16 cellular contexts compared by ENCODE assay signal in the genomic region with DNA sequence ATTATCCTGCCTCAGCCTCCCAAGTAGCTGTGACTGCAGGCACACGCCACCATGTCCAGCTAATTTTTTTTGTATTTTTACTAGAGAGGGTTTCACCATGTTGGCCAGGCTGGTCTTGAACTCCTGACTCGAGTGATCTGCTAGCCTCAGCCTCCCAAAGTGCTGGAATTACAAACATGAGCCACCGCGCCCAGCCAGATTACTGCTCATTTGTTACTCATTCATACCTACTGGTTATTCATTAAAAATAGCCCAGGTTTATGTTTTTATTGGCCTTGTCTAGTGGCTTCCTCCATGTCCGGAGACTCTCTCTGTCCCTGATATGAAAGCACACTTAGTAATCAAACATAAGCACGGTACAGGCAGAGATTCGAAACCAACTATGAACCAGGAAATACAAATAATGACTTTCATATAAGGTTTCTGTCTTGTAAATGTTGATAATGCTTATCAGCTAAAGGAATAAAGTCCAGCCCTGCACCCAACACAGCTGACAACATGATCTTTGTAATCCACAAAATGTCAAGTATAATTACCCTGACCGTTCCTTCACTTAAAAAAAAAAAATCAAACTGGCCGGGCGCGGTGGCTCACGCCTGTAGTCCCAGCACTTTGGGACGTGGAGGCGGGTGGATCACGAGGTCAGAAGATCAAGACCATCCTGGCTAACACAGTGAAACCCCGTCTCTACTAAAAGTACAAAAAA. TPM values are rescaled to one million over a fixed set of nuclear protein-coding genes. Genes with fewer than 3 reads are reported as not detected.
A peak's percentile ranks its signal among the peaks of the same experiment; 100 is the strongest.
DNase-seq lines count a peak whose midpoint lies in the region; ATAC-seq and TF ChIP-seq lines count a peak whose summit lies in the region.
"Had no signal": no experiment of that assay in that cellular context is flagged by ENCODE, and none has a peak within 500 bp of the region (broad histone marks: within the 10 kb centered on the region; RNA-seq: fewer than 3 reads in every experiment).

No MANE protein-coding gene starts in this region.

- TF ChIP-seq CTCF in RWPE1 (conservative IDR thresholded peaks at IDR 0.05; ENCODE audit: low read depth) (no peak), fibroblast of mammary gland (conservative IDR thresholded peaks at IDR 0.05; ENCODE audit: control insufficient read depth, insufficient read depth, low read depth, low read length) (no peak), osteoblast (IDR thresholded peaks at IDR 0.05; ENCODE audit: extremely low read depth, low read depth, low read length) (no peak)

- H3K4me2 ChIP-seq in osteoblast (ENCODE audit: insufficient read depth, low read length), result no peak overlapping the region

- no peaks in the 10 kb centered on the region for H3K9me3 ChIP-seq in osteoblast (ENCODE audit: low read depth, low read length)
- H3K9me3 ChIP-seq: gastroesophageal sphincter, neutrophil had no signal

- H3K36me3 ChIP-seq in osteoblast (ENCODE audit: insufficient read depth, low read length), result no peaks in the 10 kb centered on the region
- H3K36me3 ChIP-seq: gastroesophageal sphincter, neutrophil had no signal

- H3K4me3 ChIP-seq in fibroblast of mammary gland (ENCODE audit: control insufficient read depth, low read depth, low read length) (no peak overlapping the region), osteoblast (ENCODE audit: insufficient read depth, low read length) (no peak overlapping the region)
- H3K4me3 ChIP-seq: gastroesophageal sphincter, SK-N-MC had no signal

- in situ Hi-C loops in Caki2 (cut with HindIII; ENCODE audit: low pct_unique_long_range_greater_than_20kb, low sequenced_read_pairs), result no loop called here

- no peak for ATAC-seq in GM19351 (IDR thresholded peaks at IDR 0.05; ENCODE audit: unreplicated experiment)
- ATAC-seq: gastroesophageal sphincter, WTC11 had no signal

- DNase-seq in Caki2 (ENCODE audit: low read depth) (peak; percentile 92), RWPE1 (ENCODE audit: low spot score) (no peak), fibroblast of mammary gland (ENCODE audit: low read depth) (peak; percentile 56), osteoblast (ENCODE audit: insufficient read length, low spot score, missing footprints) (no peak), NCI-H1417 treated with DMSO at 0.1 percent for 48 hours (lab: John Stamatoyannopoulos, UW) (no peak), NCI-H1436 (lab: John Stamatoyannopoulos, UW) (no peak), epidermal melanocyte (ENCODE audit: insufficient read length, low spot score) (no peak)
- DNase-seq: activated CD8-positive, alpha-beta memory T cell treated with anti-CD3 and anti-CD28 coated beads, Interleukin-2, amount 50 U/mL, for 48 hours; activated naive CD8-positive, alpha-beta T cell treated with anti-CD3 and anti-CD28 coated beads, Interleukin-2, amount 10 ng/mL, durations not matched to agents 7 days and 5 days; effector CD4-positive, alpha-beta T cell; NCI-H1694 had no signal

- H2AFZ ChIP-seq in osteoblast (ENCODE audit: low read length), result no peak overlapping the region

- CTCF ChIA-PET in RWPE1 (lab: Yijun Ruan, JAX), result interaction anchor here (0.6 kb wide), 1 partner anchor 86 kb away, joined by 4 read pairs; no protein-coding TSS in a partner anchor

- H4K20me1 ChIP-seq in osteoblast (ENCODE audit: insufficient read depth, low read length), result no peaks in the 10 kb centered on the region

- no peaks in the 10 kb centered on the region for H3K27me3 ChIP-seq in osteoblast (ENCODE audit: insufficient read depth, low read length)
- H3K27me3 ChIP-seq: gastroesophageal sphincter, neutrophil had no signal

- POLR2A ChIA-PET in RWPE1 (lab: Yijun Ruan, JAX; ENCODE audit: low non-redundant PET), result no interaction called here

- H3K27ac ChIP-seq in RWPE1 (peak overlapping the region; percentile 30; the same call in 1 of the 2 replicates), osteoblast (ENCODE audit: low read depth, low read length) (peak overlapping the region; percentile 40)
- H3K27ac ChIP-seq: gastroesophageal sphincter, neutrophil, SK-N-MC had no signal

- H3K4me1 ChIP-seq in osteoblast (ENCODE audit: insufficient read depth, low read length), result peaks cover 23% of the 10 kb centered on the region

- H3K79me2 ChIP-seq in osteoblast (ENCODE audit: insufficient read depth, low read length), result no peaks in the 10 kb centered on the region

RNA-seq across cellular contexts. Expression of a gene that starts 50.4 kb away (rescaled TPM):
- total RNA-seq in Caki2 (2014; rRNA removed; shearing (Covaris generic); ENCODE audit: low replicate concordance), result 5.3 and 11.5 TPM in 2 replicates
- under 0.01 and 0.36 TPM in 2 replicates for total RNA-seq in osteoblast

Comparison
In these comparisons a context has a peak if more than half of its experiments do, and no peak if none do; other contexts are left out.
1. DNase-seq: peak in Caki2 (single experiment) and fibroblast of mammary gland (single experiment); none in RWPE1 (single experiment), osteoblast (single experiment), NCI-H1417 treated with DMSO at 0.1 percent for 48 hours (single experiment), NCI-H1436 (single experiment) and epidermal melanocyte (single experiment).